9 cellular contexts compared by ENCODE assay signal in the genomic region with DNA sequence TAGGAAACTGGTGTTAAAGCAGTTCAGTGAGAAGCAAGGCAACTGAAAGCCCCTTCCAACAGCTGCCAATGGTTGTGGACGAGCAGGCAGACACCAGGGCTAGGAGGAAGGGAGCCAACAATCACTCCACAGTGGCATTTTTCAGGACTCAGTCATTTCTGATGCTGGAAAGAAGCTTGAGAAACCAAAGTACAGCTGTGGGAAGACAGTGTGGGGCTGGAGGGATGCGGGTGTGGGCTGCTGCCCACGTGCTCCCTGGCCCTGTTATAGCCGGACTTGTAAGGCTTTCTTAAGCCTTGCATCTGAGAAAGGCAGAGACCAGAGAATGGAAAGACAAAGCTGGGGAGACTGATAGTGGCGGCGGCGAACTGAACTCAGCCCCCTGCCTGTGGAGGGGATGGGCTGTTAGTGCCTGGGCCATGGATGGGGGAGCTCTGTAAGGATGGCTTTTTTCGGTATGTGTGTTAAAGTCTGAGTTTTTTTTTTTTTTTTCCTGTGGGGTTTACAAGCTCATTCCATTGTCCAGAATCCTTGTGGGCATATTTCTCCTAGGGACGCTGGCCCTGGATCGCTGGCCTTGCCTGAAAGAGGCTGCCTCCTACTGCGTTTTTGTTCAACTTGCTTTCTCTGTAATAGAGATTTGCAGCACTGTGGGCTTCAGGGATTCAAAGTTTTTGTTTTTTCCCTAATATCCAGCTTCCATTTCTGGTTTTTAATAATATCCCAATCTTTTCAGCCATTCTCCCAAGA.
DNase-seq lines count a peak whose midpoint lies in the region; ATAC-seq and TF ChIP-seq lines count a peak whose summit lies in the region.
"Had no signal": no experiment of that assay in that cellular context is flagged by ENCODE, and none has a peak within 500 bp of the region (broad histone marks: within the 10 kb centered on the region; RNA-seq: fewer than 3 reads in every experiment).

No MANE protein-coding gene starts in this region.

- H3K36me3 ChIP-seq in endodermal cell (ENCODE audit: control insufficient read depth, insufficient read depth, low read length) (no peaks in the 10 kb centered on the region), PC-3 (ENCODE audit: low read depth, low read length) (no peaks in the 10 kb centered on the region), Caco-2 (ENCODE audit: control insufficient read depth, insufficient read depth, low read length) (no peaks in the 10 kb centered on the region)

- BruUV-seq in PC-3 (replicated peaks; lab: Mats Ljungman, UMichigan) (no TSS peak), Caco-2 (replicated peaks; lab: Mats Ljungman, UMichigan) (no TSS peak)

- H2AFZ ChIP-seq in PC-3 (ENCODE audit: low read length), result no peak overlapping the region

- no peaks in the 10 kb centered on the region for H3K9me3 ChIP-seq in endodermal cell (ENCODE audit: control insufficient read depth, low read length)
- no peaks in the 10 kb centered on the region for H3K9me3 ChIP-seq in PC-3 (ENCODE audit: low read length)
- no peaks in the 10 kb centered on the region for H3K9me3 ChIP-seq in Caco-2

- H3K4me1 ChIP-seq in endodermal cell (ENCODE audit: control insufficient read depth, insufficient read depth, low read length), result peaks cover 12% of the 10 kb centered on the region
- peaks cover 10% of the 10 kb centered on the region; the same call in 1 of the 2 replicates for H3K4me1 ChIP-seq in PC-3 (ENCODE audit: insufficient read depth, low read length)
- H3K4me1 ChIP-seq in Caco-2, result no peaks in the 10 kb centered on the region

- no peaks in the 10 kb centered on the region for H4K20me1 ChIP-seq in PC-3 (ENCODE audit: low read length)

- H3K27me3 Mint-ChIP-seq in endodermal cell (ENCODE audit: insufficient read depth) (no peaks in the 10 kb centered on the region), Caco-2 (ENCODE audit: insufficient read depth, unreplicated experiment) (peaks cover 29% of the 10 kb centered on the region)
- no peaks in the 10 kb centered on the region for H3K27me3 Mint-ChIP-seq in naive thymus-derived CD8-positive, alpha-beta T cell

- H3F3A ChIP-seq in PC-3 (ENCODE audit: low read length, unreplicated experiment), result no peaks in the 10 kb centered on the region

- DNase-seq in Ammon's horn (ENCODE audit: low spot score) (peak; percentile 71), NCI-H2227 treated with DMSO at 0.1 percent for 48 hours (lab: John Stamatoyannopoulos, UW) (peak; percentile 31), endodermal cell (no peak), PC-3 (no peak), Caco-2 (no peak), COLO829 (ENCODE audit: low spot score) (no peak), HPDE6-E6E7 (ENCODE audit: extremely low spot score) (no peak)
- no peak for DNase-seq in naive thymus-derived CD8-positive, alpha-beta T cell
- DNase-seq: NCI-H226 had no signal

- POLR2A ChIA-PET in naive thymus-derived CD8-positive, alpha-beta T cell (lab: Charles Lee), result interaction anchor here (0.6 to 0.7 kb wide), 2 partner anchors 37 to 41 kb away, joined by 5 to 6 read pairs; no protein-coding TSS in a partner anchor
- POLR2A ChIA-PET in PC-3 (lab: Charles Lee; ENCODE audit: unreplicated experiment), result no interaction called here
- POLR2A ChIA-PET in Caco-2 (lab: Charles Lee), result no interaction called here

- TF ChIP-seq CTCF in endodermal cell (conservative IDR thresholded peaks at IDR 0.05), result no peak
- no peak for TF ChIP-seq CTCF in PC-3 (conservative IDR thresholded peaks at IDR 0.05; ENCODE audit: low read depth, low read length)
- TF ChIP-seq CTCF in Caco-2 (IDR thresholded peaks at IDR 0.05; ENCODE audit: insufficient read depth in 1 of 2, low read depth in 1 of 2, low read length in 1 of 2, severe bottlenecking in 1 of 2, unreplicated experiment in 1 of 2), result no peak

- no peaks in the 10 kb centered on the region for H3K79me2 ChIP-seq in PC-3 (ENCODE audit: low read length)

- no peak overlapping the region for H3K4me2 ChIP-seq in PC-3 (ENCODE audit: low read length)

- H3K27ac Mint-ChIP-seq in endodermal cell (peak overlapping the region; percentile 70), Caco-2 (ENCODE audit: unreplicated experiment) (no peak overlapping the region)
- peak overlapping the region in 9 of 10 donors; percentile 63 to 92 (median 82) for H3K27ac Mint-ChIP-seq in naive thymus-derived CD8-positive, alpha-beta T cell

- H3K36me3 Mint-ChIP-seq in endodermal cell (ENCODE audit: low read depth) (no peaks in the 10 kb centered on the region), Caco-2 (ENCODE audit: insufficient read depth, unreplicated experiment) (no peaks in the 10 kb centered on the region)
- peaks cover 0 to 75% (median 4%) of the 10 kb centered on the region in 3 donors for H3K36me3 Mint-ChIP-seq in naive thymus-derived CD8-positive, alpha-beta T cell

- no peaks in the 10 kb centered on the region for H3K9me2 ChIP-seq in PC-3 (replicated peaks; ENCODE audit: low read length)

- H3K9ac ChIP-seq in endodermal cell (ENCODE audit: extremely low read depth, low read length, poor library complexity, severe bottlenecking), result no peak overlapping the region
- no peak overlapping the region for H3K9ac ChIP-seq in PC-3 (ENCODE audit: low read length)

- ATAC-seq in naive thymus-derived CD8-positive, alpha-beta T cell, result no peak
- ATAC-seq in PC-3, result no peak

- H3K4me3 Mint-ChIP-seq in endodermal cell (no peak overlapping the region), Caco-2 (ENCODE audit: unreplicated experiment) (no peak overlapping the region)
- peak overlapping the region in 1 of 10 donors; percentile 3 for H3K4me3 Mint-ChIP-seq in naive thymus-derived CD8-positive, alpha-beta T cell

- WGBS in endodermal cell (ENCODE audit: insufficient coverage in 1 of 2, insufficient read length in 1 of 2), 2 experiments, result 66 to 86% methylated on average over 8 to 11 of the region's 11 CpGs

- H3K27ac ChIP-seq in endodermal cell (ENCODE audit: low read depth, low read length) (peak overlapping the region; percentile 99), PC-3 (ENCODE audit: low read length) (no peak overlapping the region)

- H3K27me3 ChIP-seq in endodermal cell (ENCODE audit: control insufficient read depth, insufficient read depth, low read length, poor library complexity, severe bottlenecking), result no peaks in the 10 kb centered on the region
- no peaks in the 10 kb centered on the region for H3K27me3 ChIP-seq in PC-3 (ENCODE audit: low read length)
- no peaks in the 10 kb centered on the region for H3K27me3 ChIP-seq in Caco-2 (replicated peaks; ENCODE audit: control insufficient read depth, insufficient read depth, low read length)

- H3K9me3 Mint-ChIP-seq in endodermal cell (no peaks in the 10 kb centered on the region), Caco-2 (ENCODE audit: unreplicated experiment) (no peaks in the 10 kb centered on the region)
- H3K9me3 Mint-ChIP-seq in naive thymus-derived CD8-positive, alpha-beta T cell, result no peaks in the 10 kb centered on the region

- CTCF ChIA-PET in PC-3 (lab: Charles Lee) (no interaction called here), Caco-2 (lab: Charles Lee) (no interaction called here)

- peaks cover 15% of the 10 kb centered on the region for H3K4me1 Mint-ChIP-seq in endodermal cell
- peaks cover 45 to 87% (median 83%) of the 10 kb centered on the region in 4 donors for H3K4me1 Mint-ChIP-seq in naive thymus-derived CD8-positive, alpha-beta T cell
- H3K4me1 Mint-ChIP-seq in Caco-2 (ENCODE audit: low read depth, unreplicated experiment), result no peaks in the 10 kb centered on the region

- no peak overlapping the region for H3K4me3 ChIP-seq in endodermal cell (ENCODE audit: low read length)
- H3K4me3 ChIP-seq in PC-3 (ENCODE audit: low read length), result no peak overlapping the region
- H3K4me3 ChIP-seq in Caco-2 (ENCODE audit: low read depth, low read length), result no peak overlapping the region

- intact Hi-C loops in PC-3 (cut with micrococcal nuclease), result no loop called here
- intact Hi-C loops in Caco-2 (cut with micrococcal nuclease; ENCODE audit: unreplicated experiment), result no loop called here

Comparison
In these comparisons a context has a peak if more than half of its experiments do, and no peak if none do; other contexts are left out.
1. DNase-seq: peak in Ammon's horn (single experiment) and NCI-H2227 treated with DMSO at 0.1 percent for 48 hours (single experiment); none in endodermal cell (single experiment), naive thymus-derived CD8-positive, alpha-beta T cell (0 of 10), PC-3 (single experiment), Caco-2 (0 of 2), COLO829 (single experiment) and HPDE6-E6E7 (single experiment).